ENCODE assay signal across 15 cellular contexts in genomic region chr2:96423281-96423680, GRCh38.
A peak's percentile ranks its signal among the peaks of the same experiment; 100 is the strongest.
DNase-seq lines count a peak whose midpoint lies in the region; ATAC-seq and TF ChIP-seq lines count a peak whose summit lies in the region.
"Had no signal": no experiment of that assay in that cellular context is flagged by ENCODE, and none has a peak within 500 bp of the region (broad histone marks: within the 10 kb centered on the region; RNA-seq: fewer than 3 reads in every experiment).

No MANE protein-coding gene starts in this region.

- no peaks in the 10 kb centered on the region for H3K36me3 Mint-ChIP-seq in MCF 10A (ENCODE audit: insufficient read depth, unreplicated experiment)
- H3K36me3 Mint-ChIP-seq in nephron (ENCODE audit: low read depth), result peaks cover under 1% of the 10 kb centered on the region

- no peak overlapping the region for H3K4me3 ChIP-seq in mammary epithelial cell (replicated peaks in 1 of 3; ENCODE audit: insufficient read depth in 1 of 3, low read depth in 2 of 3, low read length in 3 of 3)
- H3K4me3 ChIP-seq in suprapubic skin, result no peak overlapping the region
- H3K4me3 ChIP-seq: BLaER1 treated with 17β-estradiol and CSF1 and Interleukin-3, amounts not matched to agents 10 nM and 100 nM had no signal

- no peak overlapping the region for H3K9ac ChIP-seq in mammary epithelial cell (ENCODE audit: insufficient read depth, low read length)
- H3K9ac ChIP-seq: BLaER1 treated with 17β-estradiol and CSF1 and Interleukin-3, amounts not matched to agents 10 nM and 100 nM had no signal

- intact Hi-C loops in mammary epithelial cell (cut with micrococcal nuclease), result no loop called here
- intact Hi-C loops in MCF 10A (cut with micrococcal nuclease), result no loop called here

- H3K4me1 ChIP-seq in mammary epithelial cell (ENCODE audit: insufficient read depth, low read length) (peaks cover 10% of the 10 kb centered on the region), suprapubic skin (no peaks in the 10 kb centered on the region)

- H3K79me2 ChIP-seq in mammary epithelial cell (ENCODE audit: insufficient read depth, low read length), result no peaks in the 10 kb centered on the region

- WGBS in mammary epithelial cell (ENCODE audit: low coverage, missing lambda C conversion rate), result 94% methylated on average over 2 of the region's 2 CpGs
- WGBS in suprapubic skin, result 82% methylated on average over 2 of the region's 2 CpGs

- TF ChIP-seq CTCF in mammary epithelial cell (conservative IDR thresholded peaks at IDR 0.05 in 1 of 2, IDR thresholded peaks at IDR 0.05 in 1 of 2; ENCODE audit: extremely low read depth in 1 of 2, insufficient read depth in 1 of 2, low read depth in 1 of 2, low read length in 2 of 2), result no peak
- TF ChIP-seq CTCF in MCF 10A (IDR thresholded peaks at IDR 0.05; ENCODE audit: unreplicated experiment), result no peak
- no peak for TF ChIP-seq CTCF in nephron (IDR thresholded peaks at IDR 0.05; ENCODE audit: unreplicated experiment in 3 of 3)
- no peak for TF ChIP-seq CTCF in suprapubic skin (IDR thresholded peaks at IDR 0.05)

- peaks cover 4% of the 10 kb centered on the region for H3K9me3 Mint-ChIP-seq in MCF 10A (ENCODE audit: unreplicated experiment)
- H3K9me3 Mint-ChIP-seq in nephron, result peaks cover 31% of the 10 kb centered on the region

- no peak overlapping the region for H3K27ac ChIP-seq in mammary epithelial cell (ENCODE audit: insufficient read depth, low read depth, low read length)
- H3K27ac ChIP-seq in suprapubic skin, result no peak overlapping the region
- H3K27ac ChIP-seq: BLaER1 treated with 17β-estradiol and CSF1 and Interleukin-3, amounts not matched to agents 10 nM and 100 nM had no signal

- H3K4me2 ChIP-seq in mammary epithelial cell (ENCODE audit: insufficient read depth, low read depth, low read length), result no peak overlapping the region
- H3K4me2 ChIP-seq: BLaER1 treated with 17β-estradiol and CSF1 and Interleukin-3, amounts not matched to agents 10 nM and 100 nM had no signal

- H3K9me3 ChIP-seq in mammary epithelial cell (replicated peaks; ENCODE audit: insufficient read depth, low read length), result no peaks in the 10 kb centered on the region
- no peaks in the 10 kb centered on the region for H3K9me3 ChIP-seq in suprapubic skin

- peak; percentile 31 for ATAC-seq in esophagus mucosa
- no peak for ATAC-seq in HG03175 (IDR thresholded peaks at IDR 0.05; ENCODE audit: unreplicated experiment)
- no peak for ATAC-seq in GM19397 (IDR thresholded peaks at IDR 0.05; ENCODE audit: unreplicated experiment)
- ATAC-seq in HG02571 (IDR thresholded peaks at IDR 0.05; ENCODE audit: unreplicated experiment), result no peak
- ATAC-seq: HCT116 had no signal

- no peak overlapping the region for H2AFZ ChIP-seq in mammary epithelial cell (ENCODE audit: low read depth, low read length)

- no peak for TF ChIP-seq EP300 in suprapubic skin (IDR thresholded peaks at IDR 0.05)

- H3K4me1 Mint-ChIP-seq in MCF 10A (ENCODE audit: insufficient read depth, unreplicated experiment), result peaks cover 10% of the 10 kb centered on the region
- H3K4me1 Mint-ChIP-seq in nephron, result peaks cover 16% of the 10 kb centered on the region

- H3K27me3 ChIP-seq in mammary epithelial cell (ENCODE audit: insufficient read depth, low read length) (no peaks in the 10 kb centered on the region), suprapubic skin (no peaks in the 10 kb centered on the region)
- H3K27me3 ChIP-seq: BLaER1 treated with 17β-estradiol and CSF1 and Interleukin-3, amounts not matched to agents 10 nM and 100 nM had no signal

- dilution Hi-C loops in mammary epithelial cell (cut with HindIII; ENCODE audit: low sequenced_read_pairs), result no loop called here

- DNase-seq in mammary epithelial cell, result peak; percentile 54
- no peak for DNase-seq in MCF 10A (ENCODE audit: unreplicated experiment)
- no peak for DNase-seq in suprapubic skin (ENCODE audit: low spot score in 2 of 2)
- DNase-seq: 8988T, MM.1S, NCI-H1105, NCI-H187 treated with DMSO at 0.1 percent for 48 hours, NCI-H510A had no signal

- peaks cover 29% of the 10 kb centered on the region for H3K27me3 Mint-ChIP-seq in MCF 10A (ENCODE audit: insufficient read depth, unreplicated experiment)
- H3K27me3 Mint-ChIP-seq in nephron (ENCODE audit: low read depth), result peaks cover 4% of the 10 kb centered on the region

- H3K36me3 ChIP-seq in mammary epithelial cell (ENCODE audit: insufficient read depth, low read length) (no peaks in the 10 kb centered on the region), suprapubic skin (no peaks in the 10 kb centered on the region)
- H3K36me3 ChIP-seq: BLaER1 treated with 17β-estradiol and CSF1 and Interleukin-3, amounts not matched to agents 10 nM and 100 nM had no signal

- in situ Hi-C loops in mammary epithelial cell (cut with MboI; ENCODE audit: low sequenced_read_pairs in 2 of 2), result no loop called here

- BruUV-seq in mammary epithelial cell (replicated peaks; lab: Mats Ljungman, UMichigan), result no TSS peak
- BruUV-seq in MCF 10A (replicated peaks; lab: Mats Ljungman, UMichigan), result no TSS peak

- POLR2A ChIA-PET in MCF 10A (lab: Yijun Ruan, JAX), result interaction anchor here (0.6 kb wide), 1 partner anchor 86 kb away, joined by 3 read pairs; no protein-coding TSS in a partner anchor

- no peaks in the 10 kb centered on the region for H4K20me1 ChIP-seq in mammary epithelial cell (ENCODE audit: insufficient read depth, low read length)
- H4K20me1 ChIP-seq: BLaER1 treated with 17β-estradiol and CSF1 and Interleukin-3, amounts not matched to agents 10 nM and 100 nM had no signal

- CTCF ChIA-PET in mammary epithelial cell (lab: Charles Lee; ENCODE audit: low non-redundant PET), result no interaction called here
- CTCF ChIA-PET in MCF 10A (lab: Yijun Ruan, JAX), result interaction anchor here (0.8 to 1.3 kb wide), 2 partner anchors 16 to 86 kb away, joined by 3 to 4 read pairs; no protein-coding TSS in a partner anchor

- H3K4me3 Mint-ChIP-seq in MCF 10A (ENCODE audit: unreplicated experiment) (no peak overlapping the region), nephron (peak overlapping the region in 1 of 3 experiments; percentile 14)

- TF ChIP-seq POLR2A in suprapubic skin (IDR thresholded peaks at IDR 0.05), result no peak

- H3K27ac Mint-ChIP-seq in MCF 10A (ENCODE audit: low read depth, unreplicated experiment) (no peak overlapping the region), nephron (peak overlapping the region; percentile 62 to 92 (median 87))
